ENCODE assay signal across 8 cellular contexts in the genomic region with DNA sequence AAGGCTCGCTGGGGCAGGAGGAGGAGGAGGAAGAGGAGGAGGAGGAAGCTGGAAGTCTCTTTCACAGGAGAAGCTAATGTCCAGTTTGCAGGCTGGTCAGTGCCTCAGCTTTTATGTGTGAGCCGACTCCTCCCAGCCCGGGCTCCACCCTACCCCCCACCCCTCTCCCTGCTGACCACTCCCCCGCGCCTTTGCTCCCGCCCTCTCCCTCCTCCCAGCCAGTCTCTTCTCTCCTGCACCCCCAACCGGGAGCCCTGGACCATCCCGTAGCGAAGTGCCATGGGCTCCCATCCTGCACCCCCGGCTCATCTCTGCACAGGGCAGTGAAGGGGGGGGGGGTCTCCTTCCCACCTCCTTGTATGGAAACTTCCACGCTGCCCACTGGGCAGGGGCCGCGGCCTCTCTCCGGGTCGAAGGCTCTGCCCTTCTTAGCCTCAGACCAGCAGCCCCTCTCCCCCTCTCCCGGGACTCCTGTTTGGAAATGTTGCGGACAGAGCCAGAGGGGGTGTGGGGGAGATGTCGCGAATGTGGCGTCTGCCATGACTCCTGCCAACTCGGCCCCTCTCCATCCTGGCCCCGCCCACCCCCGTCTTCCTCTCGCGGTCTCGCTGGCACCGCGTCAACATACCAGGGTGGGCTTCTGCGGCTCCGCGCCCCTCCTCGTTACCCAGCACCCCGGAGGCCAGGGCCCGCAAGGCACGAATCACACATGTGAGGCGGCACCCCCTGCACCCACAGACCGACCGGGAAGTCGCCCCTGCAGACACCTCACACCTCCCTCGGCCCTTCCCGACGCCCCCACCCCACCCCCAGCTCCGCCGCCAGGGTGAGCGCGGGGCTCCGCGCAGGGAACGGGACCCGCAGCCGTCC. TPM values are rescaled to one million over a fixed set of nuclear protein-coding genes. Genes with fewer than 3 reads are reported as not detected.
DNase-seq lines count a peak whose midpoint lies in the region; ATAC-seq and TF ChIP-seq lines count a peak whose summit lies in the region.

No MANE protein-coding gene starts in this region.

- H3K27me3 ChIP-seq in adrenal gland (peaks cover 59% of the 10 kb centered on the region), iPS-18a (ENCODE audit: control insufficient read depth, insufficient read depth, low read length) (peaks cover 97% of the 10 kb centered on the region), suprapubic skin (peaks cover 100% of the 10 kb centered on the region)

- ATAC-seq in esophagus mucosa (no peak), GM19035 (IDR thresholded peaks at IDR 0.05; ENCODE audit: unreplicated experiment) (no peak), GM18519 (IDR thresholded peaks at IDR 0.05; ENCODE audit: low FRiP score, unreplicated experiment) (no peak)

- TF ChIP-seq POLR2A in adrenal gland (IDR thresholded peaks at IDR 0.05) (no peak), suprapubic skin (IDR thresholded peaks at IDR 0.05) (no peak)

- H3K27ac ChIP-seq in adrenal gland: peak overlapping the region in 2 of 5 donors; percentile 41 to 65
- H3K27ac ChIP-seq in iPS-18a (ENCODE audit: low read length): no peak overlapping the region
- no peak overlapping the region for H3K27ac ChIP-seq in suprapubic skin

- peak overlapping the region in 1 of 4 donors; percentile 52 for H3K4me3 ChIP-seq in adrenal gland
- peak overlapping the region; percentile 47 for H3K4me3 ChIP-seq in iPS-18a (ENCODE audit: low read length)
- peak overlapping the region; percentile 46 for H3K4me3 ChIP-seq in suprapubic skin

- DNase-seq in NCI-H1092 treated with DMSO at 0.1 percent for 48 hours (lab: John Stamatoyannopoulos, UW) (peak; percentile 30), NCI-H1092 (lab: John Stamatoyannopoulos, UW) (no peak), adrenal gland (peak in 6 of 7 donors; percentile 42 to 80 (median 49)), suprapubic skin (ENCODE audit: low spot score in 2 of 2) (no peak)

- H3K9me3 ChIP-seq in adrenal gland (replicated peaks in 1 of 3): no peaks in the 10 kb centered on the region
- no peaks in the 10 kb centered on the region for H3K9me3 ChIP-seq in iPS-18a (ENCODE audit: control insufficient read depth, low read depth, low read length)
- no peaks in the 10 kb centered on the region for H3K9me3 ChIP-seq in suprapubic skin

- intact Hi-C loops in adrenal gland (cut with DNase I): no loop called here

- TF ChIP-seq CTCF in adrenal gland (IDR thresholded peaks at IDR 0.05) (no peak), suprapubic skin (IDR thresholded peaks at IDR 0.05) (no peak)

- TF ChIP-seq EP300 in suprapubic skin (IDR thresholded peaks at IDR 0.05): no peak

- H3K4me1 ChIP-seq in adrenal gland (replicated peaks in 1 of 2) (no peaks in the 10 kb centered on the region), iPS-18a (ENCODE audit: control insufficient read depth, low read depth, low read length) (peaks cover 5% of the 10 kb centered on the region), suprapubic skin (peaks cover 43% of the 10 kb centered on the region)

- no peak overlapping the region for H3K9ac ChIP-seq in iPS-18a (ENCODE audit: low read length)

- WGBS in adrenal gland, 4 donors: 1 to 2% (median 2%) methylated on average over 12 to 50 of the region's 51 CpGs
- 2% methylated on average over 17 of the region's 51 CpGs for WGBS in suprapubic skin

- H3K36me3 ChIP-seq in adrenal gland (replicated peaks in 1 of 2): no peaks in the 10 kb centered on the region
- no peaks in the 10 kb centered on the region for H3K36me3 ChIP-seq in iPS-18a (ENCODE audit: control insufficient read depth, low read depth, low read length)
- H3K36me3 ChIP-seq in suprapubic skin: no peaks in the 10 kb centered on the region

RNA-seq across cellular contexts. Expression of gene IGF2, which starts 1.8 kb away (rescaled TPM):
- 100 to 1,000 TPM in 4 of 8 donors, 10 to 100 TPM in 4; 41.8 to 340 (median 118) TPM for total RNA-seq in adrenal gland
- 100 to 1,000 TPM in 2 of 3 donors, 10 to 100 TPM in 1; 96.5 to 307 (median 102) TPM for polyA plus RNA-seq in adrenal gland
- 1 to 10 TPM; 3.2 to 9.7 (median 5.6) TPM for total RNA-seq in suprapubic skin
- total RNA-seq in esophagus mucosa: 1.6 TPM

RNA-seq across cellular contexts. Expression of gene INS, which starts 23.6 kb away (rescaled TPM):
- total RNA-seq in adrenal gland (1 to 10 TPM in 1 of 8 donors, under 1 TPM in 1, not detected in 6; 0.72 to 2.2 TPM), suprapubic skin (not detected), esophagus mucosa (not detected)
- 10 to 100 TPM in 2 of 3 donors, not detected in 1; 10.9 to 45.2 TPM for polyA plus RNA-seq in adrenal gland

RNA-seq across cellular contexts. Expression of gene TH, which starts 34.2 kb away (rescaled TPM):
- total RNA-seq in adrenal gland (100 to 1,000 TPM in 3 of 8 donors, 10 to 100 TPM in 1, 1 to 10 TPM in 2, under 1 TPM in 1, not detected in 1; 0.54 to 433 (median 23.6) TPM), suprapubic skin (1 to 10 TPM in 1 of 4 donors, under 1 TPM in 1, not detected in 2; 0.34 to 1.0 TPM), esophagus mucosa (0.40 TPM)
- 1,000 to 10,000 TPM in 1 of 3 donors, 100 to 1,000 TPM in 1, 10 to 100 TPM in 1; 55.2 to 1,253 (median 194) TPM for polyA plus RNA-seq in adrenal gland

Comparison
In these comparisons a context has a peak if more than half of its experiments do, and no peak if none do; other contexts are left out.
1. DNase-seq: peak in NCI-H1092 treated with DMSO at 0.1 percent for 48 hours (single experiment) and adrenal gland (6 of 7); none in NCI-H1092 (single experiment) and suprapubic skin (0 of 2).
2. RNA of gene IGF2, which starts 1.8 kb away (total RNA-seq): 41.8 to 340 TPM in adrenal gland; 3.2 to 9.7 TPM in suprapubic skin and 1.6 TPM in esophagus mucosa (single experiment); every median in the first group is over 4 times any median in the second.